6 cellular contexts compared by ENCODE assay signal in the genomic region with DNA sequence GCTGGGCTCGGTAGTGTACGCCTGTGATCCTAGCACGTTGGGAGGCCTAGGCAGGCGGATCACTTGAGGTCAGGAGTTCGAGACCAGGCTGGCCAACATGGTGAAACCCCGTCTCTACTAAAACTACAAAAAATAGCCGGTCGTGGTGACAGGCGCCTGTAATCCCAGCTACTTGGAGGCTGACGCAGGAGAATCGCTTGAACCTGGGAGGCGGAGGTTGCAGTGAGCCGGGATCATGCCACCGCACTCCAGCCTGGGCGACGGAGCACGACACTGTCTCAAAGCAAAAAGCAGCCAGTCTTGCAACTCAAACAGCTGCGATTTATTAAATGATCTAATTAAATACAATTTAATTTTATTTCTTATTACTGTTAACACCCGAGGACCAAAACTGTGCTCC. TPM values are rescaled to one million over a fixed set of nuclear protein-coding genes. Genes with fewer than 3 reads are reported as not detected.
DNase-seq lines count a peak whose midpoint lies in the region; ATAC-seq, FAIRE-seq and TF ChIP-seq lines count a peak whose summit lies in the region.
"Not testable (repeated sequence)": the region's sequence is repeated elsewhere in the genome, so short reads cannot be mapped to it uniquely, and the experiment has no call there.

No MANE protein-coding gene starts in this region.

- not testable (repeated sequence) for H3K27ac Mint-ChIP-seq in activated T-helper 2 cell treated with anti-CD3 and anti-CD28 coated beads, Interferon-gamma antibody, Interleukin-2, Interleukin-4, amounts not matched to agents 10 μg/mL and 5 μg/mL and 100 μg/mL, durations not matched to agents 14 hours and 24 hours and 36 hours

- intact Hi-C loops in activated T-helper 2 cell treated with anti-CD3 and anti-CD28 coated beads, Interferon-gamma antibody, Interleukin-2, Interleukin-4, amounts not matched to agents 10 μg/mL and 5 μg/mL and 100 μg/mL, durations not matched to agents 14 hours and 24 hours and 36 hours (cut with micrococcal nuclease) = loop anchor here (5.0 kb wide), 1 partner anchor 36 kb away; no protein-coding TSS in a partner anchor
- intact Hi-C loops in endothelial cell of umbilical vein (cut with micrococcal nuclease); lower lobe of right lung (cut with DNase I): not testable (repeated sequence)

- not testable (repeated sequence) for H3K9me1 ChIP-seq in endothelial cell of umbilical vein (replicated peaks; ENCODE audit: control insufficient read depth, extremely low read depth, insufficient read depth, low read length)

- POLR2A ChIA-PET in endothelial cell of umbilical vein (lab: Charles Lee) = not testable (repeated sequence)

- H2AFZ ChIP-seq in MM.1S (ENCODE audit: low read length) (peak overlapping the region; percentile 51; the same call in 1 of the 2 replicates), endothelial cell of umbilical vein (ENCODE audit: low read depth, low read length) (peak overlapping the region; percentile 63)

- H3K9me3 Mint-ChIP-seq in activated T-helper 2 cell treated with anti-CD3 and anti-CD28 coated beads, Interferon-gamma antibody, Interleukin-2, Interleukin-4, amounts not matched to agents 10 μg/mL and 5 μg/mL and 100 μg/mL, durations not matched to agents 14 hours and 24 hours and 36 hours = not testable (repeated sequence)

- dilution Hi-C loops in endothelial cell of umbilical vein (cut with MboI; ENCODE audit: extremely low pct_ligation_motif_present, low sequenced_read_pairs) = not testable (repeated sequence)

- not testable (repeated sequence) for ATAC-seq in lower lobe of right lung

- not testable (repeated sequence) for H3K9me3 ChIP-seq in BE2C; MM.1S (replicated peaks; ENCODE audit: insufficient read depth, low read length); endothelial cell of umbilical vein (replicated peaks; ENCODE audit: control insufficient read depth, insufficient read depth, low read length); lower lobe of right lung

- H3K4me1 ChIP-seq in BE2C = peaks cover 14% of the 10 kb centered on the region
- H3K4me1 ChIP-seq in MM.1S (ENCODE audit: low read length); endothelial cell of umbilical vein (ENCODE audit: control insufficient read depth, extremely low read depth, insufficient read depth, low read length): not testable (repeated sequence)
- H3K4me1 ChIP-seq in lower lobe of right lung = peaks cover 21% of the 10 kb centered on the region

- TF ChIP-seq CTCF in BE2C (IDR thresholded peaks at IDR 0.05; ENCODE audit: low read depth, low read length); MM.1S (IDR thresholded peaks at IDR 0.05; ENCODE audit: low read length); endothelial cell of umbilical vein (IDR thresholded peaks at IDR 0.05; ENCODE audit: extremely low read depth in 1 of 2, insufficient read depth in 1 of 2, low read depth in 1 of 2, low read length in 2 of 2); lower lobe of right lung (IDR thresholded peaks at IDR 0.05): not testable (repeated sequence)

- H3K9ac ChIP-seq in MM.1S (ENCODE audit: low read length) = not testable (repeated sequence)
- peak overlapping the region; percentile 12 for H3K9ac ChIP-seq in endothelial cell of umbilical vein (replicated peaks; ENCODE audit: extremely low read depth, insufficient read depth, low read length)

- FAIRE-seq in endothelial cell of umbilical vein (lab: Jason Lieb, UNC) = not testable (repeated sequence)

- H3K27me3 Mint-ChIP-seq in activated T-helper 2 cell treated with anti-CD3 and anti-CD28 coated beads, Interferon-gamma antibody, Interleukin-2, Interleukin-4, amounts not matched to agents 10 μg/mL and 5 μg/mL and 100 μg/mL, durations not matched to agents 14 hours and 24 hours and 36 hours (ENCODE audit: low read depth) = peaks cover 29% of the 10 kb centered on the region

- not testable (repeated sequence) for BruUV-seq in endothelial cell of umbilical vein (replicated peaks; lab: Mats Ljungman, UMichigan)

- not testable (repeated sequence) for H3K79me2 ChIP-seq in MM.1S (ENCODE audit: low read length); endothelial cell of umbilical vein (ENCODE audit: control insufficient read depth, insufficient read depth, low read length)

- peak overlapping the region; percentile 79 for H3K4me3 Mint-ChIP-seq in activated T-helper 2 cell treated with anti-CD3 and anti-CD28 coated beads, Interferon-gamma antibody, Interleukin-2, Interleukin-4, amounts not matched to agents 10 μg/mL and 5 μg/mL and 100 μg/mL, durations not matched to agents 14 hours and 24 hours and 36 hours (ENCODE audit: low read depth)

- H4K20me1 ChIP-seq in MM.1S (ENCODE audit: insufficient read depth, low read length); endothelial cell of umbilical vein (replicated peaks; ENCODE audit: control insufficient read depth, extremely low read depth, insufficient read depth, low read length): not testable (repeated sequence)

- H3K4me2 ChIP-seq in MM.1S (ENCODE audit: low read depth, low read length) (peak overlapping the region; percentile 76; the same call in 1 of the 2 replicates), endothelial cell of umbilical vein (ENCODE audit: insufficient read depth, low read length) (peak overlapping the region; percentile 43)

- H3K4me3 ChIP-seq in BE2C (ENCODE audit: low read depth, low read length) = peak overlapping the region; percentile 63
- peak overlapping the region; percentile 50; the same call in 1 of the 2 replicates for H3K4me3 ChIP-seq in MM.1S (ENCODE audit: low read length)
- H3K4me3 ChIP-seq in endothelial cell of umbilical vein (replicated peaks in 1 of 3; ENCODE audit: insufficient read depth in 1 of 3, low read depth in 1 of 3, low read length in 3 of 3) = peak overlapping the region in 1 of 3 experiments; percentile 24
- peak overlapping the region; percentile 73 for H3K4me3 ChIP-seq in lower lobe of right lung
- peak overlapping the region; percentile 60 for H3K4me3 ChIP-seq in skeletal muscle cell (ENCODE audit: low read depth, low read length)

- DNase-seq in BE2C; MM.1S; activated T-helper 2 cell treated with anti-CD3 and anti-CD28 coated beads, Interferon-gamma antibody, Interleukin-2, Interleukin-4, amounts not matched to agents 10 μg/mL and 5 μg/mL and 100 μg/mL, durations not matched to agents 14 hours and 24 hours and 36 hours (ENCODE audit: low spot score); endothelial cell of umbilical vein (ENCODE audit: low read depth, low spot score); lower lobe of right lung; skeletal muscle cell (ENCODE audit: low read depth): not testable (repeated sequence)

- not testable (repeated sequence) for H3K36me3 Mint-ChIP-seq in activated T-helper 2 cell treated with anti-CD3 and anti-CD28 coated beads, Interferon-gamma antibody, Interleukin-2, Interleukin-4, amounts not matched to agents 10 μg/mL and 5 μg/mL and 100 μg/mL, durations not matched to agents 14 hours and 24 hours and 36 hours (ENCODE audit: low read depth)

- H3F3A ChIP-seq in MM.1S (ENCODE audit: insufficient read depth, low read length) = not testable (repeated sequence)

- H3K36me3 ChIP-seq in BE2C (peaks cover 15% of the 10 kb centered on the region), lower lobe of right lung (peaks cover 12% of the 10 kb centered on the region)
- not testable (repeated sequence) for H3K36me3 ChIP-seq in MM.1S (replicated peaks; ENCODE audit: insufficient read depth, low read length); endothelial cell of umbilical vein (ENCODE audit: control insufficient read depth in 2 of 2, extremely low read depth in 1 of 2, insufficient read depth in 2 of 2, low read length in 2 of 2)

- H3K27me3 ChIP-seq in BE2C (peaks cover 19% of the 10 kb centered on the region), endothelial cell of umbilical vein (ENCODE audit: control insufficient read depth in 2 of 2, insufficient read depth in 2 of 2, low read length in 2 of 2) (peaks cover 9 to 18% of the 10 kb centered on the region in 2 experiments), lower lobe of right lung (ENCODE audit: low read depth) (peaks cover 61% of the 10 kb centered on the region)
- H3K27me3 ChIP-seq in MM.1S (replicated peaks; ENCODE audit: insufficient read depth, low read length) = not testable (repeated sequence)

- not testable (repeated sequence) for H3K9me2 ChIP-seq in MM.1S (replicated peaks; ENCODE audit: insufficient read depth, low read length)

- CTCF ChIA-PET in endothelial cell of umbilical vein (lab: Charles Lee) = interaction anchor here (0.9 kb wide), 1 partner anchor 12 kb away, joined by 3 read pairs; no protein-coding TSS in a partner anchor

- TF ChIP-seq POLR2A in endothelial cell of umbilical vein (IDR thresholded peaks at IDR 0.05; ENCODE audit: low read depth, low read length) = not testable (repeated sequence)

- H3K27ac ChIP-seq in MM.1S (ENCODE audit: low read length); endothelial cell of umbilical vein (ENCODE audit: insufficient read depth, low read depth, low read length); lower lobe of right lung: not testable (repeated sequence)

- not testable (repeated sequence) for H3K4me1 Mint-ChIP-seq in activated T-helper 2 cell treated with anti-CD3 and anti-CD28 coated beads, Interferon-gamma antibody, Interleukin-2, Interleukin-4, amounts not matched to agents 10 μg/mL and 5 μg/mL and 100 μg/mL, durations not matched to agents 14 hours and 24 hours and 36 hours (ENCODE audit: low read depth)

RNA-seq across cellular contexts. Expression of a gene that starts 0.7 kb away (rescaled TPM):
- polyA plus RNA-seq in BE2C (2012; ENCODE audit: insufficient read depth, insufficient read length, low read depth) = 54.6 TPM
- total RNA-seq in activated T-helper 2 cell treated with anti-CD3 and anti-CD28 coated beads, Interferon-gamma antibody, Interleukin-2, Interleukin-4, amounts not matched to agents 10 μg/mL and 5 μg/mL and 100 μg/mL, durations not matched to agents 14 hours and 24 hours and 36 hours = 1.0 and 1.6 TPM in 2 replicates
- 0.23 and 0.31 TPM in 2 replicates for total RNA-seq in endothelial cell of umbilical vein
- polyA plus RNA-seq in endothelial cell of umbilical vein = 0.11 and 0.13 TPM in 2 replicates
- 0.06 and 0.08 TPM in 2 replicates for polyA plus RNA-seq in endothelial cell of umbilical vein (2011; cell fraction: cytosol; rRNA removed)
- polyA plus RNA-seq in endothelial cell of umbilical vein (2011; cell fraction: nucleus; rRNA removed) = 0.22 and 0.36 TPM in 2 replicates
- 0.80 and 0.97 TPM in 2 replicates for polyA plus RNA-seq in endothelial cell of umbilical vein (2012)
- polyA minus RNA-seq in endothelial cell of umbilical vein = 0.15 TPM in 1 of 2 replicates, not detected in the other
- not detected for polyA minus RNA-seq in endothelial cell of umbilical vein (2011; cell fraction: cytosol; rRNA and poly(A)+ RNA removed)
- polyA minus RNA-seq in endothelial cell of umbilical vein (2011; cell fraction: nucleus; rRNA and poly(A)+ RNA removed) = 0.24 TPM in 1 of 2 replicates, not detected in the other
- total RNA-seq in lower lobe of right lung = 0.30 TPM

RNA-seq across cellular contexts. Expression of a gene that starts 19.9 kb away (rescaled TPM):
- 4.2 TPM for polyA plus RNA-seq in BE2C (2012; ENCODE audit: insufficient read depth, insufficient read length, low read depth)
- 1.0 and 1.6 TPM in 2 replicates for total RNA-seq in activated T-helper 2 cell treated with anti-CD3 and anti-CD28 coated beads, Interferon-gamma antibody, Interleukin-2, Interleukin-4, amounts not matched to agents 10 μg/mL and 5 μg/mL and 100 μg/mL, durations not matched to agents 14 hours and 24 hours and 36 hours
- total RNA-seq in endothelial cell of umbilical vein (3.4 and 5.4 TPM in 2 replicates), lower lobe of right lung (4.2 TPM)
- 2.2 and 3.1 TPM in 2 replicates for polyA plus RNA-seq in endothelial cell of umbilical vein
- 1.9 and 2.3 TPM in 2 replicates for polyA plus RNA-seq in endothelial cell of umbilical vein (2011; cell fraction: cytosol; rRNA removed)
- 6.7 and 7.0 TPM in 2 replicates for polyA plus RNA-seq in endothelial cell of umbilical vein (2011; cell fraction: nucleus; rRNA removed)
- 1.6 and 3.1 TPM in 2 replicates for polyA plus RNA-seq in endothelial cell of umbilical vein (2012)
- 1.9 and 2.0 TPM in 2 replicates for polyA minus RNA-seq in endothelial cell of umbilical vein
- polyA minus RNA-seq in endothelial cell of umbilical vein (2011; cell fraction: cytosol; rRNA and poly(A)+ RNA removed) = not detected
- polyA minus RNA-seq in endothelial cell of umbilical vein (2011; cell fraction: nucleus; rRNA and poly(A)+ RNA removed) = 2.3 and 3.7 TPM in 2 replicates

RNA-seq across cellular contexts. Expression of a gene that starts 23.0 kb away (rescaled TPM):
- 182 TPM for polyA plus RNA-seq in BE2C (2012; ENCODE audit: insufficient read depth, insufficient read length, low read depth)
- 54.7 and 56.5 TPM in 2 replicates for total RNA-seq in activated T-helper 2 cell treated with anti-CD3 and anti-CD28 coated beads, Interferon-gamma antibody, Interleukin-2, Interleukin-4, amounts not matched to agents 10 μg/mL and 5 μg/mL and 100 μg/mL, durations not matched to agents 14 hours and 24 hours and 36 hours
- total RNA-seq in endothelial cell of umbilical vein (48.4 and 49.9 TPM in 2 replicates), lower lobe of right lung (31.1 TPM)
- polyA plus RNA-seq in endothelial cell of umbilical vein = 52.5 and 55.4 TPM in 2 replicates
- 61.4 and 63.7 TPM in 2 replicates for polyA plus RNA-seq in endothelial cell of umbilical vein (2011; cell fraction: cytosol; rRNA removed)
- 46.9 and 53.6 TPM in 2 replicates for polyA plus RNA-seq in endothelial cell of umbilical vein (2011; cell fraction: nucleus; rRNA removed)
- 61.5 and 66.8 TPM in 2 replicates for polyA plus RNA-seq in endothelial cell of umbilical vein (2012)
- 38.9 and 42.3 TPM in 2 replicates for polyA minus RNA-seq in endothelial cell of umbilical vein
- 17.0 TPM for polyA minus RNA-seq in endothelial cell of umbilical vein (2011; cell fraction: cytosol; rRNA and poly(A)+ RNA removed)
- 29.7 and 35.5 TPM in 2 replicates for polyA minus RNA-seq in endothelial cell of umbilical vein (2011; cell fraction: nucleus; rRNA and poly(A)+ RNA removed)

RNA-seq across cellular contexts. Expression of a gene that starts 28.8 kb away (rescaled TPM):
- not detected for polyA plus RNA-seq in BE2C (2012; ENCODE audit: insufficient read depth, insufficient read length, low read depth)
- total RNA-seq in activated T-helper 2 cell treated with anti-CD3 and anti-CD28 coated beads, Interferon-gamma antibody, Interleukin-2, Interleukin-4, amounts not matched to agents 10 μg/mL and 5 μg/mL and 100 μg/mL, durations not matched to agents 14 hours and 24 hours and 36 hours = 54.3 and 55.9 TPM in 2 replicates
- total RNA-seq in endothelial cell of umbilical vein (not detected in 2 replicates), lower lobe of right lung (not detected)
- not detected in 2 replicates for polyA plus RNA-seq in endothelial cell of umbilical vein
- polyA plus RNA-seq in endothelial cell of umbilical vein (2011; cell fraction: cytosol; rRNA removed) = not detected in 2 replicates
- not detected in 2 replicates for polyA plus RNA-seq in endothelial cell of umbilical vein (2011; cell fraction: nucleus; rRNA removed)
- polyA plus RNA-seq in endothelial cell of umbilical vein (2012) = not detected in 2 replicates
- not detected in 2 replicates for polyA minus RNA-seq in endothelial cell of umbilical vein
- polyA minus RNA-seq in endothelial cell of umbilical vein (2011; cell fraction: cytosol; rRNA and poly(A)+ RNA removed) = not detected
- not detected in 2 replicates for polyA minus RNA-seq in endothelial cell of umbilical vein (2011; cell fraction: nucleus; rRNA and poly(A)+ RNA removed)
